8 cellular contexts compared by ENCODE assay signal in the genomic region with DNA sequence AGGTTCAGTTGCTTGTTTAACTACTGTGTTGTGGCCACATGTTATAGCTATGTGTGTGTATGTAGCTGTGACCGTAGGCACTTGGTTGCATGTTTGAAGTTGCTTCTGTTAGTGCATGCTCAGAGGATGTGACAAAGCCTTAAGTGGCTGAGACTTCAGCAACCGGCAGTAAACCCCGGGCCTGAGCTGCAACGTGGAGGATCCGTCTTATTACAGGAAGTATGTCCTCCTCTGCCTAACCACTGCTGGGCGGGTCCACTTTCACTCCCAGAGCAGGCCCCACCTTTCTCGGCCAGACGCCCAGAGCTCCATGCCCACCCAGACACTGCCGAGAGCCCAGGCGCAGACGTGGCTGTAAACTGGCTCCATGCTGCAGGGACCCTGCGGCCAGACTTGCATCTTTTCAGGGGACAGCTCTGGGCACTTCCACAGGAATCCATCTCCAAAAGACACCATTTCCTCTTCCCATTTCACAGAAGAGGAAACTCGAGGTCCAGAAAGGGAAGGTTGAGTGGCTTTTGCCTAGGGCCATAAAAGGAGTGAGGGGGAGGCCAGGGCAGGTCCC. TPM values are rescaled to one million over a fixed set of nuclear protein-coding genes. Genes with fewer than 3 reads are reported as not detected.
DNase-seq lines count a peak whose midpoint lies in the region; ATAC-seq and TF ChIP-seq lines count a peak whose summit lies in the region.

No MANE protein-coding gene starts in this region.

- H3K4me1 Mint-ChIP-seq in CD4-positive, alpha-beta memory T cell, result peaks cover 25 to 35% (median 30%) of the 10 kb centered on the region in 4 donors

- no peak overlapping the region for H3K4me3 ChIP-seq in CD4-positive, alpha-beta memory T cell (ENCODE audit: low read length in 2 of 2)
- peak overlapping the region in 8 of 12 donors; percentile 5 to 80 (median 22) for H3K4me3 ChIP-seq in heart left ventricle

- no peak for TF ChIP-seq POLR2A in heart left ventricle (IDR thresholded peaks at IDR 0.05)

- 3 to 5% (median 3%) methylated on average over 10 to 13 of the region's 13 CpGs for WGBS in heart left ventricle, 4 donors

- intact Hi-C loops in CD4-positive, alpha-beta memory T cell (cut with micrococcal nuclease), result no loop called here
- intact Hi-C loops in heart left ventricle (cut with DNase I), result loop anchor here in 4 of 10 donors (2.0 to 5.0 kb wide), 3 partner anchors 60 to 80 kb away; a partner anchor contains a TSS

- DNase-seq in CD4-positive, alpha-beta memory T cell, result peak; percentile 41 to 65 (median 54)
- DNase-seq in activated naive CD4-positive, alpha-beta T cell treated with Interleukin-2 at 50 U/mL for 16 hours, result peak; percentile 41
- DNase-seq in heart left ventricle, result peak; percentile 74 to 84 (median 82)
- peak; percentile 30 for DNase-seq in stimulated activated CD4-positive, alpha-beta T cell treated with anti-CD3 and anti-CD28 coated beads, Interleukin-12 subunit alpha, Interleukin-12 subunit beta, amount 100 ng/mL, for 4 hours
- DNase-seq in NCI-H82 treated with DMSO at 0.1 percent for 48 hours (lab: John Stamatoyannopoulos, UW; ENCODE audit: unreplicated experiment), result no peak
- no peak for DNase-seq in ecto neural progenitor cell (ENCODE audit: low spot score)

- H3K9me3 Mint-ChIP-seq in CD4-positive, alpha-beta memory T cell, result no peaks in the 10 kb centered on the region

- POLR2A ChIA-PET in CD4-positive, alpha-beta memory T cell (lab: Charles Lee; ENCODE audit: partially characterized antibody), result interaction anchor here (0.6 to 1.5 kb wide), 10 partner anchors 13 to 1810 kb away, joined by 3 to 11 read pairs (median 4); a partner anchor contains a TSS

- TF ChIP-seq CTCF in heart left ventricle (IDR thresholded peaks at IDR 0.05), result no peak

- peaks cover 0 to 2% of the 10 kb centered on the region in 2 donors for H3K27me3 Mint-ChIP-seq in CD4-positive, alpha-beta memory T cell

- H3K36me3 ChIP-seq in CD4-positive, alpha-beta memory T cell (ENCODE audit: insufficient read depth, low read length), result no peaks in the 10 kb centered on the region
- peaks cover 0 to 3% (median 0%) of the 10 kb centered on the region in 9 donors for H3K36me3 ChIP-seq in heart left ventricle

- H3K9me3 ChIP-seq in CD4-positive, alpha-beta memory T cell (ENCODE audit: control insufficient read depth in 1 of 2, low read length in 2 of 2), result no peaks in the 10 kb centered on the region
- H3K9me3 ChIP-seq in heart left ventricle, result no peaks in the 10 kb centered on the region

- peaks cover 33% of the 10 kb centered on the region for H3K4me1 ChIP-seq in CD4-positive, alpha-beta memory T cell (ENCODE audit: insufficient read depth, low read length)
- peaks cover 0 to 59% (median 36%) of the 10 kb centered on the region in 12 donors for H3K4me1 ChIP-seq in heart left ventricle

- no peaks in the 10 kb centered on the region for H3K27me3 ChIP-seq in CD4-positive, alpha-beta memory T cell (ENCODE audit: insufficient read depth, low read length)
- H3K27me3 ChIP-seq in heart left ventricle, result peaks cover 0 to 16% (median 0%) of the 10 kb centered on the region in 9 donors

- CTCF ChIA-PET in CD4-positive, alpha-beta memory T cell (lab: Charles Lee; ENCODE audit: partially characterized antibody), result interaction anchor here (1.0 to 2.5 kb wide), 3 partner anchors 14 to 215 kb away, joined by 3 to 15 read pairs (median 4); no protein-coding TSS in a partner anchor

- peak overlapping the region; percentile 1 for H3K27ac ChIP-seq in CD4-positive, alpha-beta memory T cell (ENCODE audit: low read depth, low read length)
- H3K27ac ChIP-seq in heart left ventricle, result peak overlapping the region in 11 of 12 donors; percentile 71 to 95 (median 85)

- peaks cover 0 to 4% of the 10 kb centered on the region in 2 donors for H3K36me3 Mint-ChIP-seq in CD4-positive, alpha-beta memory T cell

- H3K27ac Mint-ChIP-seq in CD4-positive, alpha-beta memory T cell, result peak overlapping the region; percentile 11 to 85 (median 68)

- H3K4me3 Mint-ChIP-seq in CD4-positive, alpha-beta memory T cell, result peak overlapping the region; percentile 79 to 91 (median 87)

- ATAC-seq in heart left ventricle (peak; percentile 53 to 70 (median 56)), GM18867 (IDR thresholded peaks at IDR 0.05; ENCODE audit: unreplicated experiment) (no peak)

TF ChIP-seq in PFSK-1, 5 proteins besides CTCF, POLR2A, EP300 and RAD21:
- peak; percentile 83 for TF ChIP-seq POLR2AphosphoS5 (IDR thresholded peaks at IDR 0.05; ENCODE audit: low read depth, low read length)
- TF ChIP-seq FOXP2 (optimal IDR thresholded peaks at IDR 0.05; ENCODE audit: borderline replicate concordance, extremely low read depth, extremely low read length, insufficient read depth), result no peak

RNA-seq across cellular contexts. Expression of a gene that starts 2.2 kb away (rescaled TPM):
- total RNA-seq in CD4-positive, alpha-beta memory T cell, result 10 to 100 TPM; 28.7 to 30.8 TPM
- polyA plus RNA-seq in CD4-positive, alpha-beta memory T cell, result 10 to 100 TPM; 22.7 to 28.0 TPM
- 2.7 TPM for polyA plus RNA-seq in PFSK-1 (2012; ENCODE audit: insufficient read length, low read depth)
- total RNA-seq in heart left ventricle, result 10 to 100 TPM; 40.1 to 87.3 (median 59.1) TPM
- 10 to 100 TPM; 21.5 to 55.5 TPM for polyA plus RNA-seq in heart left ventricle

RNA-seq across cellular contexts. Expression of a gene that starts 52.8 kb away (rescaled TPM):
- total RNA-seq in CD4-positive, alpha-beta memory T cell, result 10 to 100 TPM; 11.0 to 11.9 TPM
- polyA plus RNA-seq in CD4-positive, alpha-beta memory T cell, result 1 to 10 TPM; 1.7 to 3.5 TPM
- polyA plus RNA-seq in PFSK-1 (2012; ENCODE audit: insufficient read length, low read depth), result 7.3 TPM
- 10 to 100 TPM in 6 of 9 donors, 1 to 10 TPM in 3; 8.1 to 29.8 (median 14.2) TPM for total RNA-seq in heart left ventricle
- 1 to 10 TPM; 3.1 to 4.9 TPM for polyA plus RNA-seq in heart left ventricle

Comparison
In these comparisons a context has a peak if more than half of its experiments do, and no peak if none do; other contexts are left out.
1. DNase-seq: peak in CD4-positive, alpha-beta memory T cell (5 of 5), activated naive CD4-positive, alpha-beta T cell treated with Interleukin-2 at 50 U/mL for 16 hours (single experiment), heart left ventricle (5 of 5) and stimulated activated CD4-positive, alpha-beta T cell treated with anti-CD3 and anti-CD28 coated beads, Interleukin-12 subunit alpha, Interleukin-12 subunit beta, amount 100 ng/mL, for 4 hours (single experiment); none in NCI-H82 treated with DMSO at 0.1 percent for 48 hours (single experiment) and ecto neural progenitor cell (single experiment).
2. H3K4me3 ChIP-seq: peak in heart left ventricle (8 of 12); none in CD4-positive, alpha-beta memory T cell (0 of 2).